ENCODE assay signal across 6 cellular contexts in genomic region chr17:35110791-35111190, GRCh38. TPM values are rescaled to one million over a fixed set of nuclear protein-coding genes. Genes with fewer than 3 reads are reported as not detected.
"Had no signal": no experiment of that assay in that cellular context is flagged by ENCODE, and none has a peak within 500 bp of the region (broad histone marks: within the 10 kb centered on the region; RNA-seq: fewer than 3 reads in every experiment).

No MANE protein-coding gene starts in this region.

RNA-seq across cellular contexts. Expression of gene FNDC8, which starts 10.6 kb away (rescaled TPM):
- total RNA-seq: HepG2, HT-29, HT1080, IMR-90, K562 had no signal
- polyA plus RNA-seq: HepG2, IgD-negative memory B cell, IMR-90 had no signal

RNA-seq across cellular contexts. Expression of gene UNC45B, which starts 36.8 kb away (rescaled TPM):
- total RNA-seq: HepG2, HT-29, HT1080, IMR-90, K562 had no signal
- polyA plus RNA-seq: IgD-negative memory B cell, IMR-90, K562 had no signal
